Comparison of ENCODE assay signal across 25 cellular contexts in genomic region chr3:155981669-155982068, GRCh38.
DNase-seq lines count a peak whose midpoint lies in the region; ATAC-seq, FAIRE-seq and TF ChIP-seq lines count a peak whose summit lies in the region.
"Had no signal": no experiment of that assay in that cellular context is flagged by ENCODE, and none has a peak within 500 bp of the region (broad histone marks: within the 10 kb centered on the region; RNA-seq: fewer than 3 reads in every experiment).

No MANE protein-coding gene starts in this region.

- H3K9ac ChIP-seq in K562 (ENCODE audit: insufficient read depth in 1 of 2, low read depth in 2 of 2, low read length in 2 of 2) (no peak overlapping the region), mesendoderm (ENCODE audit: low read length) (no peak overlapping the region)

- H3K27ac ChIP-seq in K562 (ENCODE audit: extremely low read depth, low read depth, low read length) (no peak overlapping the region), mesendoderm (ENCODE audit: low read depth, low read length) (no peak overlapping the region)
- H3K27ac ChIP-seq: C4-2B, RWPE1, SJCRH30 had no signal

- no peak overlapping the region for H4K8ac ChIP-seq in mesendoderm (ENCODE audit: low read depth, low read length)

- no peak overlapping the region for H2BK15ac ChIP-seq in mesendoderm (replicated peaks; ENCODE audit: low read depth)

- no peak for ATAC-seq in K562
- no peak for ATAC-seq in GM21423 (IDR thresholded peaks at IDR 0.05; ENCODE audit: unreplicated experiment)

- BruUV-seq in K562 (replicated peaks; lab: Mats Ljungman, UMichigan) = no TSS peak

- H3K79me2 ChIP-seq in K562 (ENCODE audit: control insufficient read depth, insufficient read depth, low read length) (no peaks in the 10 kb centered on the region), mesendoderm (ENCODE audit: control insufficient read depth, insufficient read depth, low read length) (no peaks in the 10 kb centered on the region)

- H3K4me2 ChIP-seq in K562 (ENCODE audit: insufficient read depth, low read length) (no peak overlapping the region), mesendoderm (ENCODE audit: low read length) (no peak overlapping the region)

- in situ Hi-C loops in K562 (cut with MboI) = no loop called here

- no peaks in the 10 kb centered on the region for H3K79me1 ChIP-seq in mesendoderm (ENCODE audit: low read length)

- no peak for TF ChIP-seq CTCF in K562 (IDR thresholded peaks at IDR 0.05 in 2 of 3, conservative IDR thresholded peaks at IDR 0.05 in 1 of 3; ENCODE audit: insufficient read depth in 2 of 3, low read depth in 1 of 3, low read length in 3 of 3)

- H2BK120ac ChIP-seq in mesendoderm (ENCODE audit: low read depth, low read length) = no peak overlapping the region

- no peak overlapping the region for H2BK5ac ChIP-seq in mesendoderm (ENCODE audit: low read length)

- H3K4me3 ChIP-seq in K562 (no peak overlapping the region), mesendoderm (ENCODE audit: low read length) (no peak overlapping the region)
- H3K4me3 ChIP-seq: SJCRH30 had no signal

- POLR2A ChIA-PET in K562 (lab: Yijun Ruan, JAX) = interaction anchor here (1.1 kb wide), 1 partner anchor 9 kb away, joined by 3 read pairs; no protein-coding TSS in a partner anchor

- TF ChIP-seq POLR2A in K562 (conservative IDR thresholded peaks at IDR 0.05) = no peak

- no peak overlapping the region for H3K56ac ChIP-seq in mesendoderm (ENCODE audit: low read length)

- H3K4me1 ChIP-seq in K562 (replicated peaks in 1 of 2; ENCODE audit: control insufficient read depth in 2 of 2, insufficient read depth in 2 of 2, low read length in 2 of 2) (no peaks in the 10 kb centered on the region), mesendoderm (ENCODE audit: control insufficient read depth, low read depth, low read length) (no peaks in the 10 kb centered on the region)
- H3K4me1 ChIP-seq: SJCRH30 had no signal

- FAIRE-seq in K562 (lab: Jason Lieb, UNC) = no peak
- FAIRE-seq: GM19239 had no signal

- DNase-seq in EH (ENCODE audit: low read depth) (peak; percentile 4), M059J (ENCODE audit: low read depth) (peak; percentile 38), K562 (ENCODE audit: extremely low read depth in 1 of 4, low spot score in 3 of 4) (no peak), mesendoderm (peak; percentile 64), C1 segment of cervical spinal cord (lab: John Stamatoyannopoulos, UW) (no peak), pons (ENCODE audit: low spot score) (no peak), AG08396 (ENCODE audit: low spot score) (no peak)
- DNase-seq: 8988T; AML-193; Calu3; CD8-positive, alpha-beta memory T cell; DMS153; GF-D8; KBM-7; NCI-H1092; NCI-H1436; NCI-H187 treated with DMSO at 0.1 percent for 48 hours; NCI-H2227 treated with DMSO at 0.1 percent for 48 hours; NCI-H510A treated with DMSO at 0.1 percent for 48 hours; NCI-H748 treated with DMSO at 0.1 percent for 48 hours; SJCRH30 had no signal

- H3K9me1 ChIP-seq in K562 (ENCODE audit: control insufficient read depth, insufficient read depth, low read length) = no peaks in the 10 kb centered on the region

- TF ChIP-seq RAD21 in K562 (CRISPR knock-in tag; conservative IDR thresholded peaks at IDR 0.05 in 1 of 2, IDR thresholded peaks at IDR 0.05 in 1 of 2) = no peak

- WGBS in K562 (ENCODE audit: insufficient coverage, low coverage, missing lambda C conversion rate) = 20% methylated on average over 3 of the region's 3 CpGs
- no CpG with 5 or more reads among the region's 3 CpGs for WGBS in mesendoderm (ENCODE audit: extremely low coverage, insufficient coverage, low lambda C conversion rate)

- no peak overlapping the region for H3K4ac ChIP-seq in mesendoderm (ENCODE audit: low read depth, low read length)

- H2AK5ac ChIP-seq in mesendoderm (ENCODE audit: low read length) = no peak overlapping the region

- no peaks in the 10 kb centered on the region for H3K9me3 ChIP-seq in K562 (replicated peaks; ENCODE audit: control insufficient read depth, insufficient read depth, low read depth, low read length)
- H3K9me3 ChIP-seq: SJCRH30 had no signal

- H3K18ac ChIP-seq in mesendoderm (ENCODE audit: low read length) = no peak overlapping the region

- intact Hi-C loops in K562 (cut with micrococcal nuclease) = loop anchor here (5.0 kb wide), 1 partner anchor 109 kb away; the partner anchor contains the start of gene GMPS

- no peak overlapping the region for H4K5ac ChIP-seq in mesendoderm (ENCODE audit: low read length)

- no peak overlapping the region for H2AFZ ChIP-seq in K562 (ENCODE audit: low read depth, low read length)

- CTCF ChIA-PET in K562 (lab: Yijun Ruan, JAX; ENCODE audit: low intra/inter-chr PET ratio) = no interaction called here

- no peak for TF ChIP-seq EP300 in K562 (IDR thresholded peaks at IDR 0.05; ENCODE audit: low read length)

- H3K23ac ChIP-seq in mesendoderm (ENCODE audit: low read length) = no peak overlapping the region

- H3K27me3 ChIP-seq in K562 (ENCODE audit: control insufficient read depth in 2 of 2, insufficient read depth in 2 of 2, low read length in 2 of 2) = no peaks in the 10 kb centered on the region
- H3K27me3 ChIP-seq in mesendoderm (ENCODE audit: insufficient read depth, low read length, poor library complexity) = no peaks in the 10 kb centered on the region
- H3K27me3 ChIP-seq: SJCRH30 had no signal

- no peaks in the 10 kb centered on the region for H3K36me3 ChIP-seq in K562 (ENCODE audit: control insufficient read depth, insufficient read depth, low read length)
- no peaks in the 10 kb centered on the region for H3K36me3 ChIP-seq in mesendoderm (ENCODE audit: control insufficient read depth, insufficient read depth, low read length)
- H3K36me3 ChIP-seq: SJCRH30 had no signal

- no peaks in the 10 kb centered on the region for H4K20me1 ChIP-seq in K562 (replicated peaks; ENCODE audit: control insufficient read depth, insufficient read depth, low read length)

TF ChIP-seq in K562, 482 proteins besides CTCF, POLR2A, EP300 and RAD21:
- TF ChIP-seq MTF1 (CRISPR knock-in tag; IDR thresholded peaks at IDR 0.05; ENCODE audit: borderline replicate concordance) = no peak
- TF ChIP-seq, protein P1, sequence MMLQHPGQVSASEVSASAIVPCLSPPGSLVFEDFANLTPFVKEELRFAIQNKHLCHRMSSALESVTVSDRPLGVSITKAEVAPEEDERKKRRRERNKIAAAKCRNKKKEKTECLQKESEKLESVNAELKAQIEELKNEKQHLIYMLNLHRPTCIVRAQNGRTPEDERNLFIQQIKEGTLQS (IDR thresholded peaks at IDR 0.05) = peak; percentile 80
- TF ChIP-seq, protein P1 (CRISPR knock-in tag; conservative IDR thresholded peaks at IDR 0.05) = no peak
- TF ChIP-seq ATF7 (IDR thresholded peaks at IDR 0.05) = peak; percentile 40; the same call in 1 of the 2 replicates

Comparison
In these comparisons a context has a peak if more than half of its experiments do, and no peak if none do; other contexts are left out.
1. DNase-seq: peak in EH (single experiment), M059J (single experiment) and mesendoderm (single experiment); none in K562 (0 of 4), C1 segment of cervical spinal cord (0 of 14), pons (single experiment) and AG08396 (single experiment).